1 cellular context compared by ENCODE assay signal in the genomic region with DNA sequence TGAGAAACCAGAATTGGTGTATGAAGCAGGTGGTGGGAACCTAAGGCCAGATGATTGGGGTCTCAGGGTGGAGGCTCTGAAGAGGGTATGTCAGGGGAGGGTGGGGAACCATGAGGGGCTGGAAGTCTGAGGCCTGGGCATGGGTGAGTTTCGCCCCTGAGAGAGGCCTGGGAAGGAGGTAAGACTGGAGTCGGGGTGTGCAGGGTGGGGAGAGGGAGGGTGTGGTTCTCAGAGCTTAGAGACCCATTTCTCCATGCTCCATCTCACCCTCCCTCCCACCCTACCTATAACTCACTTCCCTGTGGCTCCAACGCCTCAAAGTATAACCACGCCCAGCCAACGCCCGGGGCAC.
TF ChIP-seq lines count a peak whose summit lies in the region.

No MANE protein-coding gene starts in this region.

TF ChIP-seq in HepG2, 621 proteins besides CTCF, POLR2A, EP300 and RAD21:
- TF ChIP-seq, protein P1, sequence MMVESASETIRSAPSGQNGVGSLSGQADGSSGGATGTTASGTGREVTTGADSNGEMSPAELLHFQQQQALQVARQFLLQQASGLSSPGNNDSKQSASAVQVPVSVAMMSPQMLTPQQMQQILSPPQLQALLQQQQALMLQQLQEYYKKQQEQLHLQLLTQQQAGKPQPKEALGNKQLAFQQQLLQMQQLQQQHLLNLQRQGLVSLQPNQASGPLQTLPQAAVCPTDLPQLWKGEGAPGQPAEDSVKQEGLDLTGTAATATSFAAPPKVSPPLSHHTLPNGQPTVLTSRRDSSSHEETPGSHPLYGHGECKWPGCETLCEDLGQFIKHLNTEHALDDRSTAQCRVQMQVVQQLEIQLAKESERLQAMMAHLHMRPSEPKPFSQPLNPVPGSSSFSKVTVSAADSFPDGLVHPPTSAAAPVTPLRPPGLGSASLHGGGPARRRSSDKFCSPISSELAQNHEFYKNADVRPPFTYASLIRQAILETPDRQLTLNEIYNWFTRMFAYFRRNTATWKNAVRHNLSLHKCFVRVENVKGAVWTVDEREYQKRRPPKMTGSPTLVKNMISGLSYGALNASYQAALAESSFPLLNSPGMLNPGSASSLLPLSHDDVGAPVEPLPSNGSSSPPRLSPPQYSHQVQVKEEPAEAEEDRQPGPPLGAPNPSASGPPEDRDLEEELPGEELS (CRISPR knock-in tag; IDR thresholded peaks at IDR 0.05): no peak
- no peak for TF ChIP-seq ZNF160 (CRISPR knock-in tag; IDR thresholded peaks at IDR 0.05)
- TF ChIP-seq SMAD1 (CRISPR knock-in tag; IDR thresholded peaks at IDR 0.05; ENCODE audit: borderline replicate concordance, low read depth): no peak
- no peak for TF ChIP-seq NFIC (IDR thresholded peaks at IDR 0.05; ENCODE audit: low read length)
- TF ChIP-seq ZNF235 (CRISPR knock-in tag; IDR thresholded peaks at IDR 0.05; ENCODE audit: borderline replicate concordance): no peak
- no peak for TF ChIP-seq ZNF883 (CRISPR knock-in tag; IDR thresholded peaks at IDR 0.05; ENCODE audit: not compliant biosample characterization)
- TF ChIP-seq, protein P2, sequence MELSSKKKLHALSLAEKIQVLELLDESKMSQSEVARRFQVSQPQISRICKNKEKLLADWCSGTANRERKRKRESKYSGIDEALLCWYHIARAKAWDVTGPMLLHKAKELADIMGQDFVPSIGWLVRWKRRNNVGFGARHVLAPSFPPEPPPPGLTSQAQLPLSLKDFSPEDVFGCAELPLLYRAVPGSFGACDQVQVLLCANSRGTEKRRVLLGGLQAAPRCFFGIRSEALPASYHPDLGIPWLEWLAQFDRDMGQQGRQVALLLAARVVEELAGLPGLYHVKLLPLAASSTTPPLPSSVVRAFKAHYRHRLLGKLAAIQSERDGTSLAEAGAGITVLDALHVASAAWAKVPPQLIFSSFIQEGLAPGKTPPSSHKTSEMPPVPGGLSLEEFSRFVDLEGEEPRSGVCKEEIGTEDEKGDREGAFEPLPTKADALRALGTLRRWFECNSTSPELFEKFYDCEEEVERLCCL (CRISPR knock-in tag; IDR thresholded peaks at IDR 0.05; ENCODE audit: borderline replicate concordance): no peak
- no peak for TF ChIP-seq MED1 (CRISPR knock-in tag; IDR thresholded peaks at IDR 0.05)
- TF ChIP-seq ZNF761 (CRISPR knock-in tag; conservative IDR thresholded peaks at IDR 0.05): no peak
- no peak for TF ChIP-seq KLF16 (CRISPR knock-in tag; IDR thresholded peaks at IDR 0.05)
- no peak for TF ChIP-seq ZNF256 (CRISPR knock-in tag; conservative IDR thresholded peaks at IDR 0.05)
- no peak for TF ChIP-seq ZNF75D (CRISPR knock-in tag; IDR thresholded peaks at IDR 0.05; ENCODE audit: borderline replicate concordance)
TF ChIP-seq in HepG2: peak in this region for 0.
